ENCODE assay signal across 8 cellular contexts in the genomic region with DNA sequence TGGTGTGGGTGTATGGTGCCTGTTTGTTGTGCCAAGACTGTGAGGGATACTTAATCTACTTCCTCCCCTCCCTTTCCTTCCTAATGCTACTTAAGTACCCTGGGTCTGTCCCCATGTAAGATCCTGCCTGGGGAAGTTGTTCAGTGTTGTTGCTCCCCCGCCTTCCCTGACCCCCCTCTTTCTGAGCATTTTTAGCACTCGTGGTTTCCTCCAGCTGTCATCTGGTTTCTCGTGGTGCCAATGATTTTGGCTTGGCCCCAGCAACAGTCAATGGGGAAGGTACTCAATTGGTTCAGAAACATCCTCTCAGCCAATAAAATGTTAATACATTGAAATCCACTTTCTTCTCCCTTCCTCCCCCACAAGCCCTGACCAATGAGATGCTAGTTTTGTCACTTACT. TPM values are rescaled to one million over a fixed set of nuclear protein-coding genes. Genes with fewer than 3 reads are reported as not detected.
DNase-seq lines count a peak whose midpoint lies in the region; ATAC-seq and TF ChIP-seq lines count a peak whose summit lies in the region.

No MANE protein-coding gene starts in this region.

- no peaks in the 10 kb centered on the region for H4K20me1 ChIP-seq in Loucy (ENCODE audit: insufficient read depth, low read length, poor library complexity, severe bottlenecking)

- H3K27ac ChIP-seq in substantia nigra (ENCODE audit: low read depth, low read length, poor library complexity, severe bottlenecking), result peak overlapping the region; percentile 56

- ATAC-seq in GM21619 (IDR thresholded peaks at IDR 0.05; ENCODE audit: unreplicated experiment) (peak; percentile 62), activated B cell treated with CpG ODN at 0.5 μM for 24 hours (ENCODE audit: low read depth) (peak; percentile 66)

- peak overlapping the region; percentile 47 for H3K4me3 ChIP-seq in Loucy (ENCODE audit: low read length, poor library complexity, severe bottlenecking)

- H3K4me1 Mint-ChIP-seq in activated B cell treated with CpG ODN at 0.5 μM for 24 hours, result peaks cover 85% of the 10 kb centered on the region

- H3K4me3 Mint-ChIP-seq in activated B cell treated with CpG ODN at 0.5 μM for 24 hours, result peak overlapping the region; percentile 77

- TF ChIP-seq CTCF in Loucy (conservative IDR thresholded peaks at IDR 0.05; ENCODE audit: low read length) (no peak), activated B cell treated with CpG ODN at 0.5 μM for 24 hours (IDR thresholded peaks at IDR 0.05) (no peak)

- H3K9me2 ChIP-seq in Loucy (replicated peaks; ENCODE audit: low read depth, low read length), result no peaks in the 10 kb centered on the region

- peaks cover 46% of the 10 kb centered on the region for H3K4me1 ChIP-seq in Loucy (ENCODE audit: insufficient read depth, low read length, poor library complexity, severe bottlenecking)

- POLR2A ChIA-PET in activated B cell treated with CpG ODN at 0.5 μM for 24 hours (lab: Charles Lee), result interaction anchor here (0.9 to 2.9 kb wide), 8 partner anchors 8 to 608 kb away, joined by 3 to 40 read pairs (median 6); partner anchors contain the start of genes B4GALT3, DEDD, NDUFS2 and PPOX

- intact Hi-C loops in activated B cell treated with CpG ODN at 0.5 μM for 24 hours (cut with micrococcal nuclease), result loop anchor here (1.0 to 2.0 kb wide), 2 partner anchors 8 to 40 kb away; partner anchors contain the start of gene B4GALT3

- no peaks in the 10 kb centered on the region for H3K27me3 Mint-ChIP-seq in activated B cell treated with CpG ODN at 0.5 μM for 24 hours

- CTCF ChIA-PET in activated B cell treated with CpG ODN at 0.5 μM for 24 hours (lab: Charles Lee), result interaction anchor here (1.0 to 2.4 kb wide), 3 partner anchors 8 to 197 kb away, joined by 4 to 11 read pairs (median 5); partner anchors contain the start of genes B4GALT3 and TOMM40L

- H3K9me3 Mint-ChIP-seq in activated B cell treated with CpG ODN at 0.5 μM for 24 hours, result no peaks in the 10 kb centered on the region

- peak overlapping the region; percentile 65 for H3K9ac ChIP-seq in Loucy (ENCODE audit: low read depth, low read length, poor library complexity, severe bottlenecking)

- H3K9me3 ChIP-seq in Loucy (ENCODE audit: insufficient read depth, low read depth, low read length), result no peaks in the 10 kb centered on the region

- H3K27ac Mint-ChIP-seq in activated B cell treated with CpG ODN at 0.5 μM for 24 hours, result peak overlapping the region; percentile 93

- peak overlapping the region; percentile 70 for H3K4me2 ChIP-seq in Loucy (ENCODE audit: low read depth, low read length, poor library complexity, severe bottlenecking)

- 0 out of 2 replicates have a peak, but pooled peaks cover 5% of the 10 kb centered on the region for H3F3A ChIP-seq in Loucy (ENCODE audit: low read depth)

- H3K36me3 Mint-ChIP-seq in activated B cell treated with CpG ODN at 0.5 μM for 24 hours (ENCODE audit: low read depth), result no peaks in the 10 kb centered on the region

- peak overlapping the region; percentile 21; the same call in 1 of the 2 replicates for H2AFZ ChIP-seq in Loucy (ENCODE audit: low read length)

- no peaks in the 10 kb centered on the region for H3K27me3 ChIP-seq in Loucy (ENCODE audit: insufficient read depth, low read length, poor library complexity, severe bottlenecking)

- no peaks in the 10 kb centered on the region for H3K79me2 ChIP-seq in Loucy (ENCODE audit: insufficient read depth, low read length)

- H3K36me3 ChIP-seq in Loucy (ENCODE audit: insufficient read depth, low read length), result no peaks in the 10 kb centered on the region

- DNase-seq in GF-D8 (lab: John Stamatoyannopoulos, UW), result peak; percentile 91
- DNase-seq in activated B cell treated with CpG ODN at 0.5 μM for 24 hours, result peak; percentile 41
- peak; percentile 64 for DNase-seq in cerebellar cortex (ENCODE audit: low spot score)
- DNase-seq in mucosa of gallbladder (ENCODE audit: low spot score), result peak; percentile 78
- peak in 32 of 49 donors; percentile 8 to 81 (median 46) for DNase-seq in substantia nigra (lab: John Stamatoyannopoulos, UW)
- DNase-seq in NCI-H1417 treated with DMSO at 0.1 percent for 48 hours (lab: John Stamatoyannopoulos, UW), result no peak

RNA-seq across cellular contexts. Expression of gene B4GALT3, which starts 8.0 kb away (rescaled TPM):
- 40.7 and 41.7 TPM in 2 replicates for total RNA-seq in activated B cell treated with CpG ODN at 0.5 μM for 24 hours
- 36.4 TPM for total RNA-seq in mucosa of gallbladder

RNA-seq across cellular contexts. Expression of gene ADAMTS4, which starts 13.6 kb away (rescaled TPM):
- total RNA-seq in activated B cell treated with CpG ODN at 0.5 μM for 24 hours, result not detected in 2 replicates
- 7.3 TPM for total RNA-seq in mucosa of gallbladder

RNA-seq across cellular contexts. Expression of gene NDUFS2, which starts 16.9 kb away (rescaled TPM):
- total RNA-seq in activated B cell treated with CpG ODN at 0.5 μM for 24 hours (69.1 and 73.9 TPM in 2 replicates), mucosa of gallbladder (82.5 TPM)

RNA-seq across cellular contexts. Expression of gene PPOX, which starts 19.1 kb away (rescaled TPM):
- total RNA-seq in activated B cell treated with CpG ODN at 0.5 μM for 24 hours (31.5 and 40.7 TPM in 2 replicates), mucosa of gallbladder (25.6 TPM)

RNA-seq across cellular contexts. Expression of gene USP21, which starts 26.0 kb away (rescaled TPM):
- total RNA-seq in activated B cell treated with CpG ODN at 0.5 μM for 24 hours (31.9 and 38.1 TPM in 2 replicates), mucosa of gallbladder (42.4 TPM)
